ENCODE assay signal across 8 cellular contexts in genomic region chr2:20447437-20448245, GRCh38. TPM values are rescaled to one million over a fixed set of nuclear protein-coding genes. Genes with fewer than 3 reads are reported as not detected.
DNase-seq lines count a peak whose midpoint lies in the region; ATAC-seq and TF ChIP-seq lines count a peak whose summit lies in the region.

No MANE protein-coding gene starts in this region.

- H3K4me3 ChIP-seq in WERI-Rb-1 (ENCODE audit: low read depth, low read length) (peak overlapping the region; percentile 94), epithelial cell of proximal tubule (ENCODE audit: low read depth, low read length) (peak overlapping the region; percentile 95), muscle layer of colon (ENCODE audit: low read depth in 1 of 2, low read length in 2 of 2) (peak overlapping the region; percentile 98 to 100), upper lobe of right lung (peak overlapping the region; percentile 86)

- peak; percentile 5 for ATAC-seq in GM18870 (IDR thresholded peaks at IDR 0.05; ENCODE audit: unreplicated experiment)
- peak; percentile 6 for ATAC-seq in HG03571 (IDR thresholded peaks at IDR 0.05; ENCODE audit: unreplicated experiment)
- ATAC-seq in upper lobe of right lung = peak; percentile 52

- peak overlapping the region; percentile 99 for H3K9ac ChIP-seq in muscle layer of colon (ENCODE audit: low read length)

- peak; percentile 66 for DNase-seq in WERI-Rb-1
- no peak for DNase-seq in epithelial cell of proximal tubule (ENCODE audit: low read depth)
- peak; percentile 81 for DNase-seq in upper lobe of right lung
- no peak for DNase-seq in SIG-M5 (lab: John Stamatoyannopoulos, UW)

- H3K27ac ChIP-seq in C4-2B (peak overlapping the region; percentile 97), WERI-Rb-1 (peak overlapping the region; percentile 97), muscle layer of colon (ENCODE audit: low read depth, low read length) (peak overlapping the region; percentile 98), upper lobe of right lung (peak overlapping the region; percentile 99)

- H3K9me3 ChIP-seq in WERI-Rb-1 (ENCODE audit: severe bottlenecking) = no peaks in the 10 kb centered on the region
- no peaks in the 10 kb centered on the region for H3K9me3 ChIP-seq in muscle layer of colon (ENCODE audit: low read length)
- no peaks in the 10 kb centered on the region for H3K9me3 ChIP-seq in upper lobe of right lung

- H3K27me3 ChIP-seq in WERI-Rb-1 (ENCODE audit: insufficient read depth, low read depth, severe bottlenecking) (no peaks in the 10 kb centered on the region), muscle layer of colon (ENCODE audit: control insufficient read depth in 1 of 2, insufficient read depth in 2 of 2, low read length in 2 of 2) (no peaks in the 10 kb centered on the region), upper lobe of right lung (no peaks in the 10 kb centered on the region)

- intact Hi-C loops in upper lobe of right lung (cut with DNase I) = loop anchor here (10.0 kb wide), 1 partner anchor 187 kb away; no protein-coding TSS in a partner anchor

- TF ChIP-seq CTCF in C4-2B (conservative IDR thresholded peaks at IDR 0.05) = 0 out of 2 replicates have a peak, but pooled peaks have one; percentile 12
- TF ChIP-seq CTCF in WERI-Rb-1 (IDR thresholded peaks at IDR 0.05; ENCODE audit: low read depth, low read length) = peak; percentile 24
- TF ChIP-seq CTCF in epithelial cell of proximal tubule (conservative IDR thresholded peaks at IDR 0.05; ENCODE audit: low read depth, low read length) = no peak
- no peak for TF ChIP-seq CTCF in upper lobe of right lung (IDR thresholded peaks at IDR 0.05)

- H3K36me3 ChIP-seq in WERI-Rb-1 (peaks cover 28% of the 10 kb centered on the region), muscle layer of colon (ENCODE audit: insufficient read depth, low read length) (peaks cover 27% of the 10 kb centered on the region), upper lobe of right lung (peaks cover 8% of the 10 kb centered on the region)

- H3K4me1 ChIP-seq in muscle layer of colon (ENCODE audit: insufficient read depth, low read length) = peaks cover 49% of the 10 kb centered on the region
- peaks cover 29% of the 10 kb centered on the region for H3K4me1 ChIP-seq in upper lobe of right lung

RNA-seq across cellular contexts. Expression of gene RHOB, which starts 0.8 kb away (rescaled TPM):
- total RNA-seq in epithelial cell of proximal tubule = 160 and 161 TPM in 2 replicates
- 191 TPM for total RNA-seq in upper lobe of right lung

Comparison
In these comparisons a context has a peak if more than half of its experiments do, and no peak if none do; other contexts are left out.
1. CTCF ChIP-seq: peak in C4-2B (single experiment) and WERI-Rb-1 (single experiment); none in epithelial cell of proximal tubule (single experiment) and upper lobe of right lung (single experiment).
2. DNase-seq: peak in WERI-Rb-1 (single experiment) and upper lobe of right lung (single experiment); none in epithelial cell of proximal tubule (single experiment) and SIG-M5 (single experiment).
3. Peak in every context shown above with its lines, with median percentiles within 50 percentile points of each other: H3K27ac ChIP-seq, ATAC-seq and H3K4me3 ChIP-seq.